8 cellular contexts compared by ENCODE assay signal in the genomic region with DNA sequence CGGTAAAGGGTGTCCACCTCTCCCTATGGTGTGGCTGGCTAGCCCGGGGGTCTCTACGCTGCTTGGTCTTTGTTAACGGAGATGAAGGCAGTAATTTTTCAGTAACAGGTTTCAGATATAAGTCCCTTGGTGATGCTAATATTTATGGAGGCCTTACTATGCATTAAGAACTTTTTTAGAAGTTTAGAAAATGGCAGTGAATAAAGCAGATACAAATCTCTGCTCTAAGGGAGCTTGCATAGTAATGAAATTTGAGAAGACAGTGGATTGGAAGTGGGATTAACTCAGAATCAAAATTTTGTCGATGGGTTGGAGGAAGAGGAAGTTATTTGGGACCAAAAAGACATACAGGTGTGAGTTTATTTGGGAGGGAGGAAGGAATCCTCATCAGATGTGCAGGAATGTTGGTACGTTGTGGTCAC. TPM values are rescaled to one million over a fixed set of nuclear protein-coding genes. Genes with fewer than 3 reads are reported as not detected.
DNase-seq lines count a peak whose midpoint lies in the region; ATAC-seq and TF ChIP-seq lines count a peak whose summit lies in the region.

No MANE protein-coding gene starts in this region.

- H3K4me3 ChIP-seq in SJCRH30 (peak overlapping the region; percentile 82), fibroblast of pulmonary artery (replicated peaks; ENCODE audit: low read depth, low read length) (peak overlapping the region; percentile 93), skeletal muscle satellite cell (ENCODE audit: low read length) (peak overlapping the region; percentile 82)

- ATAC-seq in GM19328 (IDR thresholded peaks at IDR 0.05; ENCODE audit: unreplicated experiment) (peak; percentile 40), GM19455 (IDR thresholded peaks at IDR 0.05; ENCODE audit: unreplicated experiment) (no peak), HG03108 (IDR thresholded peaks at IDR 0.05; ENCODE audit: unreplicated experiment) (no peak)

- H3K4me2 ChIP-seq in skeletal muscle satellite cell (ENCODE audit: low read length), result peak overlapping the region; percentile 83

- H3K27me3 ChIP-seq in SJCRH30 (no peaks in the 10 kb centered on the region), skeletal muscle satellite cell (ENCODE audit: control insufficient read depth, insufficient read depth, low read length) (no peaks in the 10 kb centered on the region)

- peaks cover 37% of the 10 kb centered on the region for H3K36me3 ChIP-seq in SJCRH30
- H3K36me3 ChIP-seq in skeletal muscle satellite cell (ENCODE audit: insufficient read depth, low read length), result peaks cover 30% of the 10 kb centered on the region

- peak; percentile 25 for TF ChIP-seq CTCF in fibroblast of pulmonary artery (IDR thresholded peaks at IDR 0.05; ENCODE audit: low read length, missing control alignments)

- H3K4me1 ChIP-seq in SJCRH30 (no peaks in the 10 kb centered on the region), skeletal muscle satellite cell (ENCODE audit: control insufficient read depth, insufficient read depth, low read length) (peaks cover 15% of the 10 kb centered on the region)

- H3K9ac ChIP-seq in skeletal muscle satellite cell (ENCODE audit: low read depth, low read length), result peak overlapping the region; percentile 89

- no peaks in the 10 kb centered on the region for H3K9me3 ChIP-seq in SJCRH30 (replicated peaks)
- H3K9me3 ChIP-seq in skeletal muscle satellite cell (replicated peaks; ENCODE audit: low read length), result no peaks in the 10 kb centered on the region

- DNase-seq in SJCRH30, result no peak
- no peak for DNase-seq in fibroblast of pulmonary artery (ENCODE audit: low read depth)
- DNase-seq in putamen (ENCODE audit: low spot score), result no peak
- no peak for DNase-seq in nucleus accumbens (lab: John Stamatoyannopoulos, UW)

- H3K27ac ChIP-seq in SJCRH30, result peak overlapping the region; percentile 65

RNA-seq across cellular contexts. Expression of gene SSBP1, which starts 0.4 kb away (rescaled TPM):
- 369 and 396 TPM in 2 replicates for total RNA-seq in SJCRH30 (2014; rRNA removed; shearing (Covaris generic))
- 201 and 205 TPM in 2 replicates for total RNA-seq in skeletal muscle satellite cell (2012; rRNA removed)

RNA-seq across cellular contexts. Expression of gene TAS2R3, which starts 25.3 kb away (rescaled TPM):
- total RNA-seq in SJCRH30 (2014; rRNA removed; shearing (Covaris generic)), result 0.24 and 0.38 TPM in 2 replicates
- 0.44 and 0.51 TPM in 2 replicates for total RNA-seq in skeletal muscle satellite cell (2012; rRNA removed)

RNA-seq across cellular contexts. Expression of gene WEE2, which starts 30.4 kb away (rescaled TPM):
- total RNA-seq in SJCRH30 (2014; rRNA removed; shearing (Covaris generic)), result not detected in 2 replicates
- total RNA-seq in skeletal muscle satellite cell (2012; rRNA removed), result not detected in 2 replicates

RNA-seq across cellular contexts. Expression of gene DENND11, which starts 36.6 kb away (rescaled TPM):
- total RNA-seq in SJCRH30 (2014; rRNA removed; shearing (Covaris generic)), result 14.5 and 17.0 TPM in 2 replicates
- total RNA-seq in skeletal muscle satellite cell (2012; rRNA removed), result 3.7 and 4.8 TPM in 2 replicates

RNA-seq across cellular contexts. Expression of gene TAS2R4, which starts 37.9 kb away (rescaled TPM):
- total RNA-seq in SJCRH30 (2014; rRNA removed; shearing (Covaris generic)), result 0.18 and 0.43 TPM in 2 replicates
- 0.66 and 1.8 TPM in 2 replicates for total RNA-seq in skeletal muscle satellite cell (2012; rRNA removed)
